In the genomic region with DNA sequence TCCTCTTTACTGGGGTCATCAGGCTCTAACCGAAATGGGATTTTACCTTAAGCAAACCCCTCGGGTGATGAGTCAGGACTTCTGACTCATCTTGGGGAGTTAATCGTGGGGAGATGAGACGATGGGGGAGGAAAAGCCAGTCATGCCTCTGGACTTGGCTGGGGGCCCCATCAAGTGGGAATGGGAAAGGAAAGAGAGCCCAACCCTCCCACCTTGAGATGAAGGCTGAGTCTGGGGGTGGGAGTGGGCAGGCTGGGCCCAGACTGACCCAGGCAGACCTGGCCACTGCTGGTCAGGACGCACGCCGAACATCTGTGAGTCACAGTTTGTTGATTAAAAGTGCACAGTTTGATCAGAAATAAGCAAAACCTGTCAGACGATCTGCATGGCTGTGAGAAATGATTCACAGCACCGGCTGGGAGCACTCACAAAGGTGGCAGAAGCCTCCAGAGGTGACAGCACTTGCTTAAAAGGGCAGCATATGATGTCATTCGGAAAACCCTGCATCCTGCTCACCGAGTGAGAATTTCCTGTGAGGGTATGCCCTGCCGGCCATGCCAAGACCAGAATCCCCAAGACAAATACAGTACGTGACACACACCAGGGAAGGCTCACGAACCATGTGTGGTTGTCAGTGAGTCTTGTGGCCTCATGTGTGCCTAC, we compare ENCODE assay signal across 8 cellular contexts. TPM values are rescaled to one million over a fixed set of nuclear protein-coding genes. Genes with fewer than 3 reads are reported as not detected.
A peak's percentile ranks its signal among the peaks of the same experiment; 100 is the strongest.
DNase-seq lines count a peak whose midpoint lies in the region; ATAC-seq and TF ChIP-seq lines count a peak whose summit lies in the region.

No MANE protein-coding gene starts in this region.

- peak; percentile 75 for ATAC-seq in GM19035 (IDR thresholded peaks at IDR 0.05; ENCODE audit: unreplicated experiment)
- peak; percentile 68 for ATAC-seq in HG03103 (IDR thresholded peaks at IDR 0.05; ENCODE audit: low read depth, unreplicated experiment)
- ATAC-seq in gastroesophageal sphincter = peak; percentile 67

- no peaks in the 10 kb centered on the region for H3K27me3 ChIP-seq in gastroesophageal sphincter

- H3K27ac ChIP-seq in gastroesophageal sphincter = peak overlapping the region in 3 of 4 donors; percentile 52 to 73 (median 72)

- WGBS in gastroesophageal sphincter (ENCODE audit: low coverage in 1 of 2), 2 donors = 17 to 19% methylated on average over 8 to 12 of the region's 14 CpGs

- H3K4me3 ChIP-seq in AG09309 (ENCODE audit: control insufficient read depth, low read depth, low read length) (no peak overlapping the region), gastroesophageal sphincter (no peak overlapping the region)

- H3K36me3 ChIP-seq in gastroesophageal sphincter = peaks cover 0 to 54% of the 10 kb centered on the region in 2 donors

- TF ChIP-seq CTCF in AG09309 (IDR thresholded peaks at IDR 0.05; ENCODE audit: control insufficient read depth, insufficient read depth, low read depth, low read length, missing control alignments) = no peak
- no peak for TF ChIP-seq CTCF in gastroesophageal sphincter (IDR thresholded peaks at IDR 0.05)

- peaks cover 0 to 15% (median 11%) of the 10 kb centered on the region in 3 donors for H3K4me1 ChIP-seq in gastroesophageal sphincter

- DNase-seq in AG09309 (ENCODE audit: low read depth) (peak; percentile 87), C1 segment of cervical spinal cord (lab: John Stamatoyannopoulos, UW) (no peak), UCSD-AML1 (lab: John Stamatoyannopoulos, UW; ENCODE audit: unreplicated experiment) (no peak)
- DNase-seq in activated CD4-positive, alpha-beta T cell treated with anti-CD3 and anti-CD28 coated beads, Interleukin-2, amount 50 U/mL, for 24 hours (ENCODE audit: low read depth in 1 of 2, low spot score in 1 of 2) = peak; percentile 2 to 5
- DNase-seq in stimulated activated CD4-positive, alpha-beta T cell treated with anti-CD3 and anti-CD28 coated beads, Interleukin-4, amount 100 ng/mL, for 48 hours (ENCODE audit: low read depth in 2 of 2) = peak; percentile 17 to 28

- H3K9me3 ChIP-seq in gastroesophageal sphincter = no peaks in the 10 kb centered on the region

- no peak for TF ChIP-seq POLR2A in gastroesophageal sphincter (IDR thresholded peaks at IDR 0.05)

- TF ChIP-seq EP300 in gastroesophageal sphincter (IDR thresholded peaks at IDR 0.05) = no peak

RNA-seq across cellular contexts. Expression of a gene that starts 50.0 kb away (rescaled TPM):
- total RNA-seq in gastroesophageal sphincter = 10 to 100 TPM; 27.5 to 43.9 (median 35.8) TPM

Comparison
In these comparisons a context has a peak if more than half of its experiments do, and no peak if none do; other contexts are left out.
1. DNase-seq: peak in AG09309 (single experiment), activated CD4-positive, alpha-beta T cell treated with anti-CD3 and anti-CD28 coated beads, Interleukin-2, amount 50 U/mL, for 24 hours (2 of 2) and stimulated activated CD4-positive, alpha-beta T cell treated with anti-CD3 and anti-CD28 coated beads, Interleukin-4, amount 100 ng/mL, for 48 hours (2 of 2); none in C1 segment of cervical spinal cord (0 of 14) and UCSD-AML1 (single experiment).
2. Peak in every context shown above with its lines, with median percentiles within 50 percentile points of each other: ATAC-seq.